8 cellular contexts compared by ENCODE assay signal in the genomic region with DNA sequence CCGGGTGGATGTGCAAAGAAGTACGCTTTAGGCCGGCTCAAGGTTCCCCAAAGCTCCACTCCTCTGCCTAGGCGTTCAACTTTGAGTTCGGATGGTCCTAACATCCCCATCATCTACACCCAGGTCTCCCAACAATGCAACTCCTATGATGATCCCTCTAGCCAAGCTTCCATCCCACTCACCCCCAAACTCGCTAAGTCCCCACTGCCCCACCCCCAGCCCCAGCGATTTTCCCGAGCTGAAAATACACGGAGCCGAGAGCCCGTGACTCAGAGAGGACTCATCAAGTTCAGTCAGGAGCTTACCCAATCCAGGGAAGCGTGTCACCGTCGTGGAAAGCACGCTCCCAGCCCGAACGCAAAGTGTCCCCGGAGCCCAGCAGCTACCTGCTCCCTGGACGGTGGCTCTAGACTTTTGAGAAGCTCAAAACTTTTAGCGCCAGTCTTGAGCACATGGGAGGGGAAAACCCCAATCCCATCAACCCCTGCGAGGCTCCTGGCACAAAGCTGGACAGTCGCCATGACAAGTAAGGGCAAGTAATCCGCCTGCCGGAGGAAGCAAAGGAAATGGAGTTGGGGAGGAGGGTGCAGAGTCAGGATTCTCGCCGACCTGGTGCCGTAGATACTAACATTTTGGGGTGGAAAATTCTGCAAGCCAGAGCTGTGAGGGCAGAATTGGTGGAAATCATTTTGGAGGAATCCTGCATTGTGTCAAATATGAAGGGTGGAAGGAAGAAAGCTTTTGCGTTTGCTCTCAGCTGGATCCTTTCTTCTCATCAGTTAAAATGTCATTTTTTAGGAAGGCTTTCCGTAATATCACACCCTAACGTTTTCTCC. TPM values are rescaled to one million over a fixed set of nuclear protein-coding genes. Genes with fewer than 3 reads are reported as not detected.
A peak's percentile ranks its signal among the peaks of the same experiment; 100 is the strongest.
DNase-seq lines count a peak whose midpoint lies in the region; ATAC-seq and TF ChIP-seq lines count a peak whose summit lies in the region.

A gene (minus strand): TSS at position 419 of the 836 bp plus-strand sequence. CDS start 10,896 bp downstream, outside the sequence.

- peak; percentile 67 for DNase-seq in AG09309 (ENCODE audit: low read depth)
- peak; percentile 87 for DNase-seq in NCI-H1092 treated with DMSO at 0.1 percent for 48 hours (lab: John Stamatoyannopoulos, UW)
- peak; percentile 86 for DNase-seq in germinal center (ENCODE audit: low spot score)
- DNase-seq in non-pigmented ciliary epithelial cell (ENCODE audit: low read depth) = peak; percentile 69

- ATAC-seq in GM19452 (IDR thresholded peaks at IDR 0.05; ENCODE audit: unreplicated experiment) (peak; percentile 32), SK-N-SH treated with all-trans-retinoic acid at 6 μM for 48 hours (peak; percentile 67)

- no peak for TF ChIP-seq CTCF in AG09309 (IDR thresholded peaks at IDR 0.05; ENCODE audit: control insufficient read depth, insufficient read depth, low read depth, low read length, missing control alignments)
- TF ChIP-seq CTCF in subcutaneous adipose tissue (IDR thresholded peaks at IDR 0.05; ENCODE audit: low read depth) = no peak

- H3K36me3 Mint-ChIP-seq in activated naive CD4-positive, alpha-beta T cell treated with anti-CD3 and anti-CD28 coated beads, Interleukin-2, amount 50 U/mL, for 24 hours = peaks cover 12% of the 10 kb centered on the region

- H3K4me1 Mint-ChIP-seq in activated naive CD4-positive, alpha-beta T cell treated with anti-CD3 and anti-CD28 coated beads, Interleukin-2, amount 50 U/mL, for 24 hours = peaks cover 34% of the 10 kb centered on the region

- H3K4me3 Mint-ChIP-seq in activated naive CD4-positive, alpha-beta T cell treated with anti-CD3 and anti-CD28 coated beads, Interleukin-2, amount 50 U/mL, for 24 hours = peak within 1 kb of the TSS; percentile 95

- H3K27ac Mint-ChIP-seq in activated naive CD4-positive, alpha-beta T cell treated with anti-CD3 and anti-CD28 coated beads, Interleukin-2, amount 50 U/mL, for 24 hours = peak within 1 kb of the TSS; percentile 99

- H3K27me3 Mint-ChIP-seq in activated naive CD4-positive, alpha-beta T cell treated with anti-CD3 and anti-CD28 coated beads, Interleukin-2, amount 50 U/mL, for 24 hours = no peaks in the 10 kb centered on the region

- H3K9me3 Mint-ChIP-seq in activated naive CD4-positive, alpha-beta T cell treated with anti-CD3 and anti-CD28 coated beads, Interleukin-2, amount 50 U/mL, for 24 hours = no peaks in the 10 kb centered on the region

- H3K4me3 ChIP-seq in AG09309 (ENCODE audit: control insufficient read depth, low read depth, low read length) = peak within 1 kb of the TSS; percentile 86

TF ChIP-seq in SK-N-SH treated with all-trans-retinoic acid at 6 μM for 48 hours, 23 proteins besides CTCF, POLR2A, EP300 and RAD21:
- TF ChIP-seq, protein P1, sequence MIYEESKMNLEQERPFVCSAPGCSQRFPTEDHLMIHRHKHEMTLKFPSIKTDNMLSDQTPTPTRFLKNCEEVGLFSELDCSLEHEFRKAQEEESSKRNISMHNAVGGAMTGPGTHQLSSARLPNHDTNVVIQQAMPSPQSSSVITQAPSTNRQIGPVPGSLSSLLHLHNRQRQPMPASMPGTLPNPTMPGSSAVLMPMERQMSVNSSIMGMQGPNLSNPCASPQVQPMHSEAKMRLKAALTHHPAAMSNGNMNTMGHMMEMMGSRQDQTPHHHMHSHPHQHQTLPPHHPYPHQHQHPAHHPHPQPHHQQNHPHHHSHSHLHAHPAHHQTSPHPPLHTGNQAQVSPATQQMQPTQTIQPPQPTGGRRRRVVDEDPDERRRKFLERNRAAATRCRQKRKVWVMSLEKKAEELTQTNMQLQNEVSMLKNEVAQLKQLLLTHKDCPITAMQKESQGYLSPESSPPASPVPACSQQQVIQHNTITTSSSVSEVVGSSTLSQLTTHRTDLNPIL (CRISPR knock-in tag; IDR thresholded peaks at IDR 0.05; ENCODE audit: low read depth) = no peak

RNA-seq across cellular contexts. Expression of the gene that starts here (rescaled TPM):
- total RNA-seq in subcutaneous adipose tissue = 10 to 100 TPM; 13.8 to 21.7 (median 16.4) TPM

Comparison
In these comparisons a context has a peak if more than half of its experiments do, and no peak if none do; other contexts are left out.
1. Peak in every context shown above with its lines: DNase-seq, ATAC-seq and H3K4me3 ChIP-seq.